ENCODE assay signal across 24 cellular contexts in genomic region chr6:39167321-39167720, GRCh38.
"Had no signal": no experiment of that assay in that cellular context is flagged by ENCODE, and none has a peak within 500 bp of the region (broad histone marks: within the 10 kb centered on the region; RNA-seq: fewer than 3 reads in every experiment).

No MANE protein-coding gene starts in this region.

- H3K4me1 ChIP-seq: testis, upper lobe of right lung, uterus, vagina had no signal

- H3K9me3 ChIP-seq: suprapubic skin, testis, thoracic aorta, thyroid gland, tibial artery, transverse colon, upper lobe of right lung, uterus, vagina had no signal

- ATAC-seq: stimulated activated memory B cell treated with anti-CD40 and anti-IgM and Interleukin-4, amounts not matched to agents 10 μg/mL and 1 μg/mL and 100 μg/mL, for 72 hours; stimulated activated naive B cell treated with anti-CD40 and anti-IgM and Interleukin-4, amounts not matched to agents 10 μg/mL and 1 μg/mL and 100 μg/mL, for 72 hours; stimulated activated naive CD8-positive, alpha-beta T cell treated with anti-CD3 and anti-CD28 coated beads, Interleukin-15, amount 100 ng/mL, for 72 hours; stimulated activated naive CD8-positive, alpha-beta T cell treated with anti-CD3 and anti-CD28 coated beads, Interleukin-15, Interleukin-2, amounts not matched to agents 100 U/mL and 50 U/mL, for 24 hours had no signal

- H3K27ac ChIP-seq: stomach, suprapubic skin, testis, thoracic aorta, thyroid gland, tibial artery, tibial nerve, transverse colon, upper lobe of left lung, upper lobe of right lung, uterus, vagina had no signal

- H3K4me3 ChIP-seq: stomach, suprapubic skin, testis, thoracic aorta, thyroid gland, tibial artery, tibial nerve, transverse colon, upper lobe of left lung, upper lobe of right lung, uterus, vagina had no signal

- H3K36me3 ChIP-seq: suprapubic skin, thoracic aorta, thyroid gland, tibial artery, transverse colon, upper lobe of left lung, upper lobe of right lung, uterus, vagina had no signal

- DNase-seq: stimulated activated CD4-positive, alpha-beta T cell treated with anti-CD3 and anti-CD28 coated beads, Interleukin-2, amount 100 ng/mL, for 48 hours; stimulated activated CD4-positive, alpha-beta T cell treated with anti-CD3 and anti-CD28 coated beads, Interleukin-4, amount 100 ng/mL, for 1 hour; stimulated activated CD4-positive, alpha-beta T cell treated with anti-CD3 and anti-CD28 coated beads, Interleukin-4, amount 100 ng/mL, for 24 hours; stimulated activated CD4-positive, alpha-beta T cell treated with anti-CD3 and anti-CD28 coated beads, Interleukin-4, amount 100 ng/mL, for 4 hours; stimulated activated CD8-positive, alpha-beta memory T cell treated with anti-CD3 and anti-CD28 coated beads, Interleukin-4, amount 100 ng/mL, for 48 hours; stimulated activated naive B cell treated with anti-CD40 and anti-IgM and Interleukin-4, amounts not matched to agents 10 μg/mL and 1 μg/mL and 100 μg/mL, for 72 hours; stimulated activated naive CD4-positive, alpha-beta T cell; stimulated activated naive CD4-positive, alpha-beta T cell treated with Interleukin-2 at 50 U/mL for 16 hours; stimulated activated naive CD8-positive, alpha-beta T cell treated with anti-CD3 and anti-CD28 coated beads, Interleukin-15, amount 100 ng/mL, for 72 hours; stimulated activated naive CD8-positive, alpha-beta T cell treated with anti-CD3 and anti-CD28 coated beads, Interleukin-15, Interleukin-2, amounts not matched to agents 100 U/mL and 50 U/mL, for 24 hours; stomach; testis; thyroid gland; transverse colon; trophoblast cell; upper lobe of left lung; upper lobe of right lung; uterus had no signal

- H3K27me3 ChIP-seq: testis, thyroid gland, tibial nerve, upper lobe of left lung, upper lobe of right lung, uterus, vagina had no signal
